In the genomic region with DNA sequence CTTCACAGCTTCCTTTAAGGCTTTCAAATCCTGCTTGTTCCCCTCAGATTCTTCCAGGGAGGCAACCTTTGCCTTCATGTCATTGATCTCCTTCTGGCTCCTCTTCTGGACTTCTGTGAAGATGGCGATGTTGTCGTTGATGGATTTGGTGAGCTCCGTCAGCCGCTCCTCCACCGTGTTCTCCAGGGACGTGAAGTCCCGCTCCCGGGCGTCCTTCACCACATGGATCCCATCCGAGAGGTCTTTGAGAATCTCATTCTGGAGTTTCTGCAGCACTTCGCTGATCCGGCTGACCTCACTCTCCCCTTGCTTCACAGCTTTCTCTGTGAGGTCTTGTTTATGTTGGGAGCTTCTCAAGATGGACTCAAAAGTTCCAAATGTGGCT, we compare ENCODE assay signal across 14 cellular contexts. TPM values are rescaled to one million over a fixed set of nuclear protein-coding genes. Genes with fewer than 3 reads are reported as not detected.
A peak's percentile ranks its signal among the peaks of the same experiment; 100 is the strongest.
DNase-seq lines count a peak whose midpoint lies in the region; ATAC-seq and TF ChIP-seq lines count a peak whose summit lies in the region.
"Had no signal": no experiment of that assay in that cellular context is flagged by ENCODE, and none has a peak within 500 bp of the region (broad histone marks: within the 10 kb centered on the region; RNA-seq: fewer than 3 reads in every experiment).

No MANE protein-coding gene starts in this region.

- CTCF ChIA-PET in WTC11 (lab: Charles Lee) (interaction anchor here (1.4 kb wide), 1 partner anchor 16 kb away, joined by 3 read pairs; no protein-coding TSS in a partner anchor), RWPE1 (lab: Yijun Ruan, JAX) (interaction anchor here (0.6 kb wide), 1 partner anchor 679 kb away, joined by 4 read pairs; no protein-coding TSS in a partner anchor)

- no peak overlapping the region for H3K4me3 Mint-ChIP-seq in WTC11
- H3K4me3 Mint-ChIP-seq in endothelial cell (ENCODE audit: unreplicated experiment): peak overlapping the region; percentile 65
- H3K4me3 Mint-ChIP-seq in nephron progenitor cell: no peak overlapping the region
- H3K4me3 Mint-ChIP-seq: CD4-positive, alpha-beta memory T cell; GM23338 had no signal

- H3K36me3 Mint-ChIP-seq in WTC11 (peaks cover 26% of the 10 kb centered on the region), endothelial cell (ENCODE audit: low read depth, unreplicated experiment) (peaks cover 15% of the 10 kb centered on the region), nephron progenitor cell (ENCODE audit: low read depth) (peaks cover 74% of the 10 kb centered on the region)

- no peaks in the 10 kb centered on the region for H3K27me3 Mint-ChIP-seq in WTC11 (ENCODE audit: low read depth)
- peaks cover 6% of the 10 kb centered on the region for H3K27me3 Mint-ChIP-seq in endothelial cell (ENCODE audit: unreplicated experiment)
- peaks cover 1% of the 10 kb centered on the region for H3K27me3 Mint-ChIP-seq in nephron progenitor cell (ENCODE audit: low read depth, poor library complexity)
- H3K27me3 Mint-ChIP-seq: CD4-positive, alpha-beta memory T cell had no signal

- TF ChIP-seq CTCF in WTC11 (IDR thresholded peaks at IDR 0.05) (no peak), endothelial cell (IDR thresholded peaks at IDR 0.05; ENCODE audit: unreplicated experiment) (no peak), nephron progenitor cell (IDR thresholded peaks at IDR 0.05) (no peak), RWPE1 (conservative IDR thresholded peaks at IDR 0.05; ENCODE audit: low read depth) (no peak)

- DNase-seq in WTC11 (ENCODE audit: low spot score) (no peak), endothelial cell (ENCODE audit: low spot score) (no peak), nephron progenitor cell (no peak), ureter (ENCODE audit: low spot score) (peak; percentile 34), RWPE1 (ENCODE audit: low spot score) (no peak), HuH-7 (ENCODE audit: low spot score) (no peak)
- DNase-seq in activated CD8-positive, alpha-beta memory T cell treated with anti-CD3 and anti-CD28 coated beads, Interleukin-2, amount 50 U/mL, for 48 hours: no peak
- DNase-seq: BE2C; CD4-positive, alpha-beta memory T cell; DMS79; H7 had no signal

- H3K27ac Mint-ChIP-seq in WTC11 (peak overlapping the region; percentile 70; the same call in 1 of the 2 replicates), endothelial cell (ENCODE audit: unreplicated experiment) (peak overlapping the region; percentile 13), nephron progenitor cell (peak overlapping the region; percentile 80)
- H3K27ac Mint-ChIP-seq: CD4-positive, alpha-beta memory T cell; GM23338 had no signal

- ATAC-seq in WTC11: no peak
- ATAC-seq: GM12878, GM23338 had no signal

- H3K9me3 Mint-ChIP-seq in WTC11 (no peaks in the 10 kb centered on the region), endothelial cell (ENCODE audit: unreplicated experiment) (no peaks in the 10 kb centered on the region), nephron progenitor cell (no peaks in the 10 kb centered on the region)
- H3K9me3 Mint-ChIP-seq: CD4-positive, alpha-beta memory T cell; GM23338 had no signal

- POLR2A ChIA-PET in WTC11 (lab: Charles Lee): no interaction called here
- POLR2A ChIA-PET in RWPE1 (lab: Yijun Ruan, JAX; ENCODE audit: low non-redundant PET): no interaction called here

- H3K4me1 Mint-ChIP-seq in WTC11: peaks cover 9% of the 10 kb centered on the region
- H3K4me1 Mint-ChIP-seq in endothelial cell (ENCODE audit: unreplicated experiment): no peaks in the 10 kb centered on the region
- peaks cover 33% of the 10 kb centered on the region for H3K4me1 Mint-ChIP-seq in nephron progenitor cell

- H3K27ac ChIP-seq in RWPE1: no peak overlapping the region
- H3K27ac ChIP-seq: C4-2B had no signal

TF ChIP-seq in WTC11, 78 proteins besides CTCF, POLR2A, EP300 and RAD21 (continues in another document):
- TF ChIP-seq, protein P1, sequence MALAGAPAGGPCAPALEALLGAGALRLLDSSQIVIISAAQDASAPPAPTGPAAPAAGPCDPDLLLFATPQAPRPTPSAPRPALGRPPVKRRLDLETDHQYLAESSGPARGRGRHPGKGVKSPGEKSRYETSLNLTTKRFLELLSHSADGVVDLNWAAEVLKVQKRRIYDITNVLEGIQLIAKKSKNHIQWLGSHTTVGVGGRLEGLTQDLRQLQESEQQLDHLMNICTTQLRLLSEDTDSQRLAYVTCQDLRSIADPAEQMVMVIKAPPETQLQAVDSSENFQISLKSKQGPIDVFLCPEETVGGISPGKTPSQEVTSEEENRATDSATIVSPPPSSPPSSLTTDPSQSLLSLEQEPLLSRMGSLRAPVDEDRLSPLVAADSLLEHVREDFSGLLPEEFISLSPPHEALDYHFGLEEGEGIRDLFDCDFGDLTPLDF (CRISPR knock-in tag; IDR thresholded peaks at IDR 0.05): no peak
- TF ChIP-seq FOXK1 (CRISPR knock-in tag; IDR thresholded peaks at IDR 0.05): no peak
- no peak for TF ChIP-seq ZNF219 (CRISPR knock-in tag; IDR thresholded peaks at IDR 0.05; ENCODE audit: borderline replicate concordance)
- TF ChIP-seq, protein P2, sequence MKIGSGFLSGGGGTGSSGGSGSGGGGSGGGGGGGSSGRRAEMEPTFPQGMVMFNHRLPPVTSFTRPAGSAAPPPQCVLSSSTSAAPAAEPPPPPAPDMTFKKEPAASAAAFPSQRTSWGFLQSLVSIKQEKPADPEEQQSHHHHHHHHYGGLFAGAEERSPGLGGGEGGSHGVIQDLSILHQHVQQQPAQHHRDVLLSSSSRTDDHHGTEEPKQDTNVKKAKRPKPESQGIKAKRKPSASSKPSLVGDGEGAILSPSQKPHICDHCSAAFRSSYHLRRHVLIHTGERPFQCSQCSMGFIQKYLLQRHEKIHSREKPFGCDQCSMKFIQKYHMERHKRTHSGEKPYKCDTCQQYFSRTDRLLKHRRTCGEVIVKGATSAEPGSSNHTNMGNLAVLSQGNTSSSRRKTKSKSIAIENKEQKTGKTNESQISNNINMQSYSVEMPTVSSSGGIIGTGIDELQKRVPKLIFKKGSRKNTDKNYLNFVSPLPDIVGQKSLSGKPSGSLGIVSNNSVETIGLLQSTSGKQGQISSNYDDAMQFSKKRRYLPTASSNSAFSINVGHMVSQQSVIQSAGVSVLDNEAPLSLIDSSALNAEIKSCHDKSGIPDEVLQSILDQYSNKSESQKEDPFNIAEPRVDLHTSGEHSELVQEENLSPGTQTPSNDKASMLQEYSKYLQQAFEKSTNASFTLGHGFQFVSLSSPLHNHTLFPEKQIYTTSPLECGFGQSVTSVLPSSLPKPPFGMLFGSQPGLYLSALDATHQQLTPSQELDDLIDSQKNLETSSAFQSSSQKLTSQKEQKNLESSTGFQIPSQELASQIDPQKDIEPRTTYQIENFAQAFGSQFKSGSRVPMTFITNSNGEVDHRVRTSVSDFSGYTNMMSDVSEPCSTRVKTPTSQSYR (CRISPR knock-in tag; IDR thresholded peaks at IDR 0.05): no peak
- no peak for TF ChIP-seq ETV6 (CRISPR knock-in tag; IDR thresholded peaks at IDR 0.05)
- TF ChIP-seq, protein P3, sequence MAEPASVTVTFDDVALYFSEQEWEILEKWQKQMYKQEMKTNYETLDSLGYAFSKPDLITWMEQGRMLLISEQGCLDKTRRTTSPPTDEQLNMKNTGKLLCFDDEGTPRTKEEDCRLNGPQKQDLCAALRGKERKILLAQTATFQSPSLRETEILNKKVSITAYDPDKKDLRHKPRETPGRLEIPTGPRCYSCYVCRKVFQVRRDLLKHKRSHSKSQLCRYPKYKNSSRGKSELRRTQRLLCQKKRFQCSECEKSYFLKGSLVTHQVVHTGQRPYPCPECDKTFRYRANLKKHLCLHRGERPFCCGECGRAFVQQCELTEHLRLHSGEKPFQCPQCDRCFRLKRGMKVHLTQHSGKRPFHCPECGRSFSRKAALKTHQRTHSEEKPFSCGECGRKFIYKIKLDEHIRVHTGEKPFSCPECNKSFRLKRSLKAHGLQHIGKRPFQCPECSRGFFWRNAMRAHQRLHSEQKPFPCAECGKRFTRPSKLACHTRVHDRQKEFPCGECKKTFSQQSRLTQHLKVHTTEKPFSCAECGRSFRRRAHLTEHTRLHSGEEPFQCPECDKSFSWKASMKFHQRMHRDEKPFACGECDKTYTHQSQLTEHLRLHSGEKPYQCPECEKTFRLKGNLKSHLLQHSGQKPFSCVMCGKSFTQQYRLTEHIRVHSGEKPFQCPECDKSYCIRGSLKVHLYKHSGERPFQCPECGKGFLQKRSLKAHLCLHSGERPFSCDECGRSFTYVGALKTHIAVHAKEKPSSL (CRISPR knock-in tag; conservative IDR thresholded peaks at IDR 0.05): no peak
- no peak for TF ChIP-seq ZNF232 (CRISPR knock-in tag; IDR thresholded peaks at IDR 0.05)
- TF ChIP-seq, protein P4, sequence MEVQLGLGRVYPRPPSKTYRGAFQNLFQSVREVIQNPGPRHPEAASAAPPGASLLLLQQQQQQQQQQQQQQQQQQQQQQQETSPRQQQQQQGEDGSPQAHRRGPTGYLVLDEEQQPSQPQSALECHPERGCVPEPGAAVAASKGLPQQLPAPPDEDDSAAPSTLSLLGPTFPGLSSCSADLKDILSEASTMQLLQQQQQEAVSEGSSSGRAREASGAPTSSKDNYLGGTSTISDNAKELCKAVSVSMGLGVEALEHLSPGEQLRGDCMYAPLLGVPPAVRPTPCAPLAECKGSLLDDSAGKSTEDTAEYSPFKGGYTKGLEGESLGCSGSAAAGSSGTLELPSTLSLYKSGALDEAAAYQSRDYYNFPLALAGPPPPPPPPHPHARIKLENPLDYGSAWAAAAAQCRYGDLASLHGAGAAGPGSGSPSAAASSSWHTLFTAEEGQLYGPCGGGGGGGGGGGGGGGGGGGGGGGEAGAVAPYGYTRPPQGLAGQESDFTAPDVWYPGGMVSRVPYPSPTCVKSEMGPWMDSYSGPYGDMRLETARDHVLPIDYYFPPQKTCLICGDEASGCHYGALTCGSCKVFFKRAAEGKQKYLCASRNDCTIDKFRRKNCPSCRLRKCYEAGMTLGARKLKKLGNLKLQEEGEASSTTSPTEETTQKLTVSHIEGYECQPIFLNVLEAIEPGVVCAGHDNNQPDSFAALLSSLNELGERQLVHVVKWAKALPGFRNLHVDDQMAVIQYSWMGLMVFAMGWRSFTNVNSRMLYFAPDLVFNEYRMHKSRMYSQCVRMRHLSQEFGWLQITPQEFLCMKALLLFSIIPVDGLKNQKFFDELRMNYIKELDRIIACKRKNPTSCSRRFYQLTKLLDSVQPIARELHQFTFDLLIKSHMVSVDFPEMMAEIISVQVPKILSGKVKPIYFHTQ (CRISPR knock-in tag; IDR thresholded peaks at IDR 0.05): no peak
- TF ChIP-seq NR1H2 (CRISPR knock-in tag; IDR thresholded peaks at IDR 0.05): no peak
- TF ChIP-seq, protein P5, sequence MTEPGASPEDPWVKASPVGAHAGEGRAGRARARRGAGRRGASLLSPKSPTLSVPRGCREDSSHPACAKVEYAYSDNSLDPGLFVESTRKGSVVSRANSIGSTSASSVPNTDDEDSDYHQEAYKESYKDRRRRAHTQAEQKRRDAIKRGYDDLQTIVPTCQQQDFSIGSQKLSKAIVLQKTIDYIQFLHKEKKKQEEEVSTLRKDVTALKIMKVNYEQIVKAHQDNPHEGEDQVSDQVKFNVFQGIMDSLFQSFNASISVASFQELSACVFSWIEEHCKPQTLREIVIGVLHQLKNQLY (CRISPR knock-in tag; IDR thresholded peaks at IDR 0.05): no peak
- TF ChIP-seq PRRX2 (CRISPR knock-in tag; IDR thresholded peaks at IDR 0.05): no peak
- no peak for TF ChIP-seq FOXJ3 (CRISPR knock-in tag; IDR thresholded peaks at IDR 0.05; ENCODE audit: borderline replicate concordance)

RNA-seq across cellular contexts. Expression of a gene that starts 7.9 kb away (rescaled TPM):
- total RNA-seq in WTC11 (2021) (67.2 to 69.6 TPM (median 67.8 TPM) in 3 replicates), endothelial cell (ENCODE audit: unreplicated experiment) (76.7 TPM), ureter (39.7 TPM)

Comparison
In these comparisons a context has a peak if more than half of its experiments do, and no peak if none do; other contexts are left out.
1. H3K27ac Mint-ChIP-seq: peak in every context shown above with its lines; median percentile 80 in nephron progenitor cell; 70 in WTC11; 13 in endothelial cell.